23 cellular contexts compared by ENCODE assay signal in genomic region chr6:11752350-11752749, GRCh38.
"Had no signal": no experiment of that assay in that cellular context is flagged by ENCODE, and none has a peak within 500 bp of the region (broad histone marks: within the 10 kb centered on the region; RNA-seq: fewer than 3 reads in every experiment).

No MANE protein-coding gene starts in this region.

- H3K79me2 ChIP-seq: parathyroid adenoma had no signal

- H3K4me1 Mint-ChIP-seq: memory B cell had no signal

- H3K4me3 Mint-ChIP-seq: dendritic cell treated with granulocyte-macrophage colony-stimulating factor and Interleukin-4, amounts not matched to agents 40 ng/mL and 50 ng/mL, for 4 days; effector memory CD8-positive, alpha-beta T cell; memory B cell; nephron; stimulated activated effector memory CD8-positive, alpha-beta T cell treated with anti-CD3 and anti-CD28 coated beads, Interleukin-12 subunit alpha, Interleukin-12 subunit beta, amount 100 ng/mL, for 72 hours; type B pancreatic cell had no signal

- DNase-seq: effector memory CD8-positive, alpha-beta T cell; esophagus squamous epithelium; foreskin melanocyte; heart left ventricle; islet precursor cell; left lung; lower lobe of right lung; midbrain; occipital lobe; retina; right lobe of liver; stimulated activated CD4-positive, alpha-beta T cell treated with anti-CD3 and anti-CD28 coated beads, Interleukin-4, amount 100 ng/mL, for 1 hour; stimulated activated CD8-positive, alpha-beta memory T cell treated with anti-CD3 and anti-CD28 coated beads, Interleukin-4, amount 100 ng/mL, for 48 hours; stimulated activated naive CD8-positive, alpha-beta T cell treated with anti-CD3 and anti-CD28 coated beads, Interleukin-15, Interleukin-2, amounts not matched to agents 100 U/mL and 50 U/mL, for 24 hours; thyroid gland had no signal

- H3K27me3 ChIP-seq: esophagus squamous epithelium, heart left ventricle, left lung, right lobe of liver, suprapubic skin, thyroid gland had no signal

- H3K4me1 ChIP-seq: esophagus squamous epithelium, left lung, lower lobe of right lung, prostate gland had no signal

- H3K27me3 Mint-ChIP-seq: type B pancreatic cell had no signal

- ATAC-seq: effector memory CD8-positive, alpha-beta T cell; heart left ventricle; left lung; lower lobe of right lung; right lobe of liver; stimulated activated effector memory CD8-positive, alpha-beta T cell treated with anti-CD3 and anti-CD28 coated beads, Interleukin-12 subunit alpha, Interleukin-12 subunit beta, amount 100 ng/mL, for 72 hours; stimulated activated naive CD8-positive, alpha-beta T cell treated with anti-CD3 and anti-CD28 coated beads, Interleukin-15, Interleukin-2, amounts not matched to agents 100 U/mL and 50 U/mL, for 24 hours had no signal

- H3K9me3 Mint-ChIP-seq: effector memory CD8-positive, alpha-beta T cell; type B pancreatic cell had no signal

- H3K9ac ChIP-seq: parathyroid adenoma had no signal

- H3K27ac ChIP-seq: esophagus squamous epithelium, heart left ventricle, left lung, lower lobe of right lung, parathyroid adenoma, prostate gland, right lobe of liver, suprapubic skin, thyroid gland had no signal

- H3K36me3 Mint-ChIP-seq: stimulated activated effector memory CD8-positive, alpha-beta T cell treated with anti-CD3 and anti-CD28 coated beads, Interleukin-12 subunit alpha, Interleukin-12 subunit beta, amount 100 ng/mL, for 72 hours; type B pancreatic cell had no signal

- H3K27ac Mint-ChIP-seq: dendritic cell treated with granulocyte-macrophage colony-stimulating factor and Interleukin-4, amounts not matched to agents 40 ng/mL and 50 ng/mL, for 4 days; effector memory CD8-positive, alpha-beta T cell; memory B cell; nephron; stimulated activated effector memory CD8-positive, alpha-beta T cell treated with anti-CD3 and anti-CD28 coated beads, Interleukin-12 subunit alpha, Interleukin-12 subunit beta, amount 100 ng/mL, for 72 hours; type B pancreatic cell had no signal

- H3K9me3 ChIP-seq: esophagus squamous epithelium, left lung, lower lobe of right lung, prostate gland, right lobe of liver, suprapubic skin, thyroid gland had no signal

- H3K4me3 ChIP-seq: esophagus squamous epithelium, heart left ventricle, left lung, lower lobe of right lung, prostate gland, right lobe of liver, suprapubic skin, thyroid gland had no signal

- H3K36me3 ChIP-seq: esophagus squamous epithelium, heart left ventricle, left lung, lower lobe of right lung, prostate gland, right lobe of liver, suprapubic skin, thyroid gland had no signal

- H2AFZ ChIP-seq: parathyroid adenoma had no signal
